ENCODE assay signal across 1 cellular context in the genomic region with DNA sequence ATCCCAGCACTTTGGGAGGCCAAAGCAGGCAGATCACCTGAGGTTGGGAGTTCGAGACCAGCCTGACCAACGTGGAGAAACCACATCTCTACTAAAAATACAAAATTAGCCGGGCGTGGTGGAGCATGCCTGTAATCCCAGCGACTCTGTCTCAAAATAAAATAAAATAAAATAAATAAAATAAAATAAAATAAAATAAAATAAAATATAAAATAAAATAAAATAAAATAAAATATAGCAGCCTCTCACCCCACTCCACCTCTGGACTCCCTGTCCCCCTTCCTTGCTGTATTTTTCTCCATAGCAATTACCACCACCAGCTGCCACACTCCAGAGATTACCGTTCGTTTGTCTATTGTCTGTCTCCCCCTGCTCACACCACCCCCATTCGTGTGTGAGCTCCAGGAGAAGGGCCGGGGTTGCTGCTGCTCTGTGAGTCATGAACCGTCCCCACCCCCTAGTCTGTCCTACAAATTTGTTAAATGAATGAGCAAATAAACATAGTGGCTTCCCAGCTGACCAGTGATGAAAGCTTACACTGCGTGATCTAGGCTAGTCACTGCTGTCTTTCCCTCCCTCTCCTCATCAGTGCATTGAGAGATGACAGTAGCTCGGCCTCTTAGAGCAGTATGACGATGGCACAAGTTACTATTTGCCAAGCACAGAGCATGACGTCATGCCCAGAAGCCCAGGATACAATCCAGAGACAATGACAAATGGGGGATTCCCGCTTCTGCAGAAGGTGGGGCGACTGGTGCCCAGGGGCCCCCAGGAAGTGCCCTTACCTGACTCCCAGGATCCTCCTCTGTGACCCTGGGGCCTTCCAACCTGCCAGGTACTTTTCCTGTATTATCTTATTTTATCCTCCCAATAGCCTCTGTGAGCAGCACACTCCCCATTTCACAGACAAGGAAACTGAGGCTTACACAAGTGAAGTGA.
TF ChIP-seq lines count a peak whose summit lies in the region.

No MANE protein-coding gene starts in this region.

TF ChIP-seq in K562, 482 proteins besides CTCF, POLR2A, EP300 and RAD21 (continued from another document and continues in another):
- TF ChIP-seq HOXB6 (CRISPR knock-in tag; IDR thresholded peaks at IDR 0.05; ENCODE audit: borderline replicate concordance), result no peak
- TF ChIP-seq, protein P1, sequence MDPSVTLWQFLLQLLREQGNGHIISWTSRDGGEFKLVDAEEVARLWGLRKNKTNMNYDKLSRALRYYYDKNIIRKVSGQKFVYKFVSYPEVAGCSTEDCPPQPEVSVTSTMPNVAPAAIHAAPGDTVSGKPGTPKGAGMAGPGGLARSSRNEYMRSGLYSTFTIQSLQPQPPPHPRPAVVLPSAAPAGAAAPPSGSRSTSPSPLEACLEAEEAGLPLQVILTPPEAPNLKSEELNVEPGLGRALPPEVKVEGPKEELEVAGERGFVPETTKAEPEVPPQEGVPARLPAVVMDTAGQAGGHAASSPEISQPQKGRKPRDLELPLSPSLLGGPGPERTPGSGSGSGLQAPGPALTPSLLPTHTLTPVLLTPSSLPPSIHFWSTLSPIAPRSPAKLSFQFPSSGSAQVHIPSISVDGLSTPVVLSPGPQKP (CRISPR knock-in tag; IDR thresholded peaks at IDR 0.05), result no peak
- TF ChIP-seq ZNF24 (IDR thresholded peaks at IDR 0.05), result 0 out of 2 replicates have a peak, but pooled peaks have one; percentile 35
- TF ChIP-seq, protein P2, sequence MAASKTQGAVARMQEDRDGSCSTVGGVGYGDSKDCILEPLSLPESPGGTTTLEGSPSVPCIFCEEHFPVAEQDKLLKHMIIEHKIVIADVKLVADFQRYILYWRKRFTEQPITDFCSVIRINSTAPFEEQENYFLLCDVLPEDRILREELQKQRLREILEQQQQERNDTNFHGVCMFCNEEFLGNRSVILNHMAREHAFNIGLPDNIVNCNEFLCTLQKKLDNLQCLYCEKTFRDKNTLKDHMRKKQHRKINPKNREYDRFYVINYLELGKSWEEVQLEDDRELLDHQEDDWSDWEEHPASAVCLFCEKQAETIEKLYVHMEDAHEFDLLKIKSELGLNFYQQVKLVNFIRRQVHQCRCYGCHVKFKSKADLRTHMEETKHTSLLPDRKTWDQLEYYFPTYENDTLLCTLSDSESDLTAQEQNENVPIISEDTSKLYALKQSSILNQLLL (CRISPR knock-in tag; IDR thresholded peaks at IDR 0.05; ENCODE audit: borderline replicate concordance), result no peak
- no peak for TF ChIP-seq ZNF347 (CRISPR knock-in tag; IDR thresholded peaks at IDR 0.05; ENCODE audit: low read depth)
- TF ChIP-seq RNF2 (IDR thresholded peaks at IDR 0.05), result peak; percentile 64; the same call in 1 of the 2 replicates
- peak; percentile 98 for TF ChIP-seq ATF7 (IDR thresholded peaks at IDR 0.05)
- no peak for TF ChIP-seq FOXP1 (CRISPR knock-in tag; IDR thresholded peaks at IDR 0.05)
- TF ChIP-seq, protein P3, sequence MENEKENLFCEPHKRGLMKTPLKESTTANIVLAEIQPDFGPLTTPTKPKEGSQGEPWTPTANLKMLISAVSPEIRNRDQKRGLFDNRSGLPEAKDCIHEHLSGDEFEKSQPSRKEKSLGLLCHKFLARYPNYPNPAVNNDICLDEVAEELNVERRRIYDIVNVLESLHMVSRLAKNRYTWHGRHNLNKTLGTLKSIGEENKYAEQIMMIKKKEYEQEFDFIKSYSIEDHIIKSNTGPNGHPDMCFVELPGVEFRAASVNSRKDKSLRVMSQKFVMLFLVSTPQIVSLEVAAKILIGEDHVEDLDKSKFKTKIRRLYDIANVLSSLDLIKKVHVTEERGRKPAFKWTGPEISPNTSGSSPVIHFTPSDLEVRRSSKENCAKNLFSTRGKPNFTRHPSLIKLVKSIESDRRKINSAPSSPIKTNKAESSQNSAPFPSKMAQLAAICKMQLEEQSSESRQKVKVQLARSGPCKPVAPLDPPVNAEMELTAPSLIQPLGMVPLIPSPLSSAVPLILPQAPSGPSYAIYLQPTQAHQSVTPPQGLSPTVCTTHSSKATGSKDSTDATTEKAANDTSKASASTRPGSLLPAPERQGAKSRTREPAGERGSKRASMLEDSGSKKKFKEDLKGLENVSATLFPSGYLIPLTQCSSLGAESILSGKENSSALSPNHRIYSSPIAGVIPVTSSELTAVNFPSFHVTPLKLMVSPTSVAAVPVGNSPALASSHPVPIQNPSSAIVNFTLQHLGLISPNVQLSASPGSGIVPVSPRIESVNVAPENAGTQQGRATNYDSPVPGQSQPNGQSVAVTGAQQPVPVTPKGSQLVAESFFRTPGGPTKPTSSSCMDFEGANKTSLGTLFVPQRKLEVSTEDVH (IDR thresholded peaks at IDR 0.05; ENCODE audit: low read depth, partially characterized antibody), result peak; percentile 54
- no peak for TF ChIP-seq ZNF780A (CRISPR knock-in tag; IDR thresholded peaks at IDR 0.05)
- TF ChIP-seq HNRNPUL1 (IDR thresholded peaks at IDR 0.05; ENCODE audit: low read length), result no peak
- peak in 1 of 2 experiments; percentile 20 for TF ChIP-seq E2F6 (IDR thresholded peaks at IDR 0.05; ENCODE audit: borderline replicate concordance in 1 of 2, extremely low read depth in 1 of 2, insufficient read depth in 1 of 2, insufficient read length in 1 of 2, low read depth in 1 of 2, low read length in 1 of 2, poor library complexity in 1 of 2, severe bottlenecking in 1 of 2)
- TF ChIP-seq NCOA1 (IDR thresholded peaks at IDR 0.05; ENCODE audit: low read depth), result peak; percentile 96
- TF ChIP-seq CEBPB (tag; IDR thresholded peaks at IDR 0.05), result peak; percentile 58
- no peak for TF ChIP-seq ILF3 (IDR thresholded peaks at IDR 0.05; ENCODE audit: borderline replicate concordance)
- TF ChIP-seq NONO (IDR thresholded peaks at IDR 0.05; ENCODE audit: low read depth in 2 of 2, low read length in 1 of 2), result no peak
- TF ChIP-seq, protein P4, sequence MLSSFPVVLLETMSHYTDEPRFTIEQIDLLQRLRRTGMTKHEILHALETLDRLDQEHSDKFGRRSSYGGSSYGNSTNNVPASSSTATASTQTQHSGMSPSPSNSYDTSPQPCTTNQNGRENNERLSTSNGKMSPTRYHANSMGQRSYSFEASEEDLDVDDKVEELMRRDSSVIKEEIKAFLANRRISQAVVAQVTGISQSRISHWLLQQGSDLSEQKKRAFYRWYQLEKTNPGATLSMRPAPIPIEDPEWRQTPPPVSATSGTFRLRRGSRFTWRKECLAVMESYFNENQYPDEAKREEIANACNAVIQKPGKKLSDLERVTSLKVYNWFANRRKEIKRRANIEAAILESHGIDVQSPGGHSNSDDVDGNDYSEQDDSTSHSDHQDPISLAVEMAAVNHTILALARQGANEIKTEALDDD (IDR thresholded peaks at IDR 0.05), result peak; percentile 77; the same call in 1 of the 2 replicates
- peak; percentile 14; the same call in 1 of the 2 replicates for TF ChIP-seq TCF3 (CRISPR knock-in tag; IDR thresholded peaks at IDR 0.05)
- peak; percentile 68; the same call in 1 of the 2 replicates for TF ChIP-seq MYNN (IDR thresholded peaks at IDR 0.05)
- no peak for TF ChIP-seq MYNN (CRISPR knock-in tag; IDR thresholded peaks at IDR 0.05)
- peak; percentile 93 for TF ChIP-seq ZNF239 (CRISPR knock-in tag; IDR thresholded peaks at IDR 0.05)
- TF ChIP-seq JUNB (CRISPR knock-in tag; conservative IDR thresholded peaks at IDR 0.05), result peak; percentile 81
- TF ChIP-seq, protein P5, sequence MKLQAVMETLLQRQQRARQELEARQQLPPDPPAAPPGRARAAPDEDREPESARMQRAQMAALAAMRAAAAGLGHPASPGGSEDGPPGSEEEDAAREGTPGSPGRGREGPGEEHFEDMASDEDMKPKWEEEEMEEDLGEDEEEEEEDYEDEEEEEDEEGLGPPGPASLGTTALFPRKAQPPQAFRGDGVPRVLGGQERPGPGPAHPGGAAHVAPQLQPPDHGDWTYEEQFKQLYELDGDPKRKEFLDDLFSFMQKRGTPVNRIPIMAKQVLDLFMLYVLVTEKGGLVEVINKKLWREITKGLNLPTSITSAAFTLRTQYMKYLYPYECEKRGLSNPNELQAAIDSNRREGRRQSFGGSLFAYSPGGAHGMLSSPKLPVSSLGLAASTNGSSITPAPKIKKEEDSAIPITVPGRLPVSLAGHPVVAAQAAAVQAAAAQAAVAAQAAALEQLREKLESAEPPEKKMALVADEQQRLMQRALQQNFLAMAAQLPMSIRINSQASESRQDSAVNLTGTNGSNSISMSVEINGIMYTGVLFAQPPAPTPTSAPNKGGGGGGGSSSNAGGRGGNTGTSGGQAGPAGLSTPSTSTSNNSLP (IDR thresholded peaks at IDR 0.05; ENCODE audit: borderline replicate concordance, low read depth, low read length), result peak; percentile 93
- TF ChIP-seq NFE2 (IDR thresholded peaks at IDR 0.05; ENCODE audit: low read depth), result peak; percentile 70; the same call in 1 of the 2 replicates
- no peak for TF ChIP-seq ZNF280A (IDR thresholded peaks at IDR 0.05; ENCODE audit: low read depth, partially characterized antibody)
- TF ChIP-seq KHSRP (IDR thresholded peaks at IDR 0.05), result peak; percentile 74
- TF ChIP-seq DPF2 (IDR thresholded peaks at IDR 0.05), result peak; percentile 90
- no peak for TF ChIP-seq GTF2A2 (tag; IDR thresholded peaks at IDR 0.05)
- TF ChIP-seq ZNF444 (CRISPR knock-in tag; IDR thresholded peaks at IDR 0.05), result no peak
- peak; percentile 96 for TF ChIP-seq CREM (IDR thresholded peaks at IDR 0.05; ENCODE audit: low read depth)
- peak; percentile 69 for TF ChIP-seq CEBPG (CRISPR knock-in tag; IDR thresholded peaks at IDR 0.05)
- peak in 1 of 2 experiments; percentile 72; a peak in 2 of 4 replicates for TF ChIP-seq CEBPG (tag; conservative IDR thresholded peaks at IDR 0.05 in 1 of 2, IDR thresholded peaks at IDR 0.05 in 1 of 2)
- TF ChIP-seq MYC (IDR thresholded peaks at IDR 0.05; ENCODE audit: low read depth, low read length), result peak; percentile 49; the same call in 1 of the 2 replicates
- no peak for TF ChIP-seq MYC (CRISPR knock-in tag; IDR thresholded peaks at IDR 0.05; ENCODE audit: borderline replicate concordance, low read depth)
- peak; percentile 33 to 50; a peak in 1 of 4 replicates for TF ChIP-seq ARNT (IDR thresholded peaks at IDR 0.05)
- TF ChIP-seq CSDE1 (IDR thresholded peaks at IDR 0.05), result 0 out of 4 replicates have a peak, but pooled peaks of 1 of the 2 experiments have one; percentile 14
- TF ChIP-seq TCF7 (IDR thresholded peaks at IDR 0.05; ENCODE audit: borderline replicate concordance), result 0 out of 2 replicates have a peak, but pooled peaks have one; percentile 61
- peak; percentile 65 for TF ChIP-seq ZNF592 (IDR thresholded peaks at IDR 0.05)
- TF ChIP-seq ARHGAP35 (IDR thresholded peaks at IDR 0.05; ENCODE audit: partially characterized antibody), result no peak
- TF ChIP-seq CHD4 (IDR thresholded peaks at IDR 0.05; ENCODE audit: insufficient read depth, insufficient replicate concordance, low read depth, low read length, poor library complexity, severe bottlenecking), result peak; percentile 49
- TF ChIP-seq BHLHE40 (IDR thresholded peaks at IDR 0.05; ENCODE audit: low read length), result peak; percentile 49
- TF ChIP-seq SOX6 (IDR thresholded peaks at IDR 0.05), result peak; percentile 75
- TF ChIP-seq MXI1 (IDR thresholded peaks at IDR 0.05; ENCODE audit: low read depth, low read length), result no peak
- TF ChIP-seq, protein P6, sequence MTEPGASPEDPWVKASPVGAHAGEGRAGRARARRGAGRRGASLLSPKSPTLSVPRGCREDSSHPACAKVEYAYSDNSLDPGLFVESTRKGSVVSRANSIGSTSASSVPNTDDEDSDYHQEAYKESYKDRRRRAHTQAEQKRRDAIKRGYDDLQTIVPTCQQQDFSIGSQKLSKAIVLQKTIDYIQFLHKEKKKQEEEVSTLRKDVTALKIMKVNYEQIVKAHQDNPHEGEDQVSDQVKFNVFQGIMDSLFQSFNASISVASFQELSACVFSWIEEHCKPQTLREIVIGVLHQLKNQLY (CRISPR knock-in tag; conservative IDR thresholded peaks at IDR 0.05), result no peak
- TF ChIP-seq MEIS2 (IDR thresholded peaks at IDR 0.05; ENCODE audit: partially characterized antibody), result peak; percentile 89
